Comparison of ENCODE assay signal across 1 cellular context in genomic region chr17:41864837-41865595, GRCh38.
A peak's percentile ranks its signal among the peaks of the same experiment; 100 is the strongest.
TF ChIP-seq lines count a peak whose summit lies in the region.

TSS of gene KLHL11 (minus strand) at chr17:41865423. CDS start at chr17:41865370, 53 bp downstream.

TF ChIP-seq in H1, 55 proteins besides CTCF, POLR2A, EP300 and RAD21:
- TF ChIP-seq RBBP5 (IDR thresholded peaks at IDR 0.05; ENCODE audit: borderline replicate concordance, low read depth, low read length) (peak; percentile 79), USF2 (IDR thresholded peaks at IDR 0.05; ENCODE audit: low read length) (no peak), KDM1A (IDR thresholded peaks at IDR 0.05; ENCODE audit: borderline replicate concordance, low read length) (no peak), GTF2F1 (IDR thresholded peaks at IDR 0.05; ENCODE audit: borderline replicate concordance, low read depth, low read length) (no peak), NRF1 (IDR thresholded peaks at IDR 0.05; ENCODE audit: low read depth, low read length) (peak; percentile 59), SIX5 (IDR thresholded peaks at IDR 0.05; ENCODE audit: low read depth, low read length) (no peak), POLR2AphosphoS5 (IDR thresholded peaks at IDR 0.05; ENCODE audit: low read depth, low read length) (peak; percentile 72; the same call in 1 of the 2 replicates), TAF1 (IDR thresholded peaks at IDR 0.05; ENCODE audit: low read depth, low read length) (peak; percentile 94), ATF2 (IDR thresholded peaks at IDR 0.05; ENCODE audit: low read length) (no peak), CHD2 (IDR thresholded peaks at IDR 0.05; ENCODE audit: low read length) (no peak), CREB1 (IDR thresholded peaks at IDR 0.05) (peak; percentile 79), HDAC2 (IDR thresholded peaks at IDR 0.05; ENCODE audit: borderline replicate concordance in 1 of 2, low read depth in 2 of 2, low read length in 2 of 2) (no peak), SP2 (IDR thresholded peaks at IDR 0.05; ENCODE audit: low read length) (no peak), NANOG (IDR thresholded peaks at IDR 0.05; ENCODE audit: insufficient read depth, low read depth, low read length, poor library complexity, severe bottlenecking) (peak; percentile 14), TCF12 (IDR thresholded peaks at IDR 0.05; ENCODE audit: low read depth, low read length) (no peak), CBX8 (IDR thresholded peaks at IDR 0.05; ENCODE audit: borderline replicate concordance, low read depth, low read length) (no peak), CBX5 (IDR thresholded peaks at IDR 0.05; ENCODE audit: low read depth, low read length) (no peak), FOSL1 (IDR thresholded peaks at IDR 0.05; ENCODE audit: insufficient read depth, low read depth, low read length) (no peak), JUND (IDR thresholded peaks at IDR 0.05; ENCODE audit: low read length) (no peak), KDM5A (IDR thresholded peaks at IDR 0.05; ENCODE audit: low read length) (peak; percentile 43; the same call in 1 of the 2 replicates), RXRA (IDR thresholded peaks at IDR 0.05; ENCODE audit: insufficient read depth, low read depth, low read length) (no peak), EGR1 (IDR thresholded peaks at IDR 0.05; ENCODE audit: borderline replicate concordance, low read depth, low read length) (no peak), ZNF274 (IDR thresholded peaks at IDR 0.05; ENCODE audit: borderline replicate concordance, extremely low read depth, low read length) (no peak), TAF7 (optimal IDR thresholded peaks at IDR 0.05; ENCODE audit: borderline replicate concordance, low read depth, low read length) (peak; percentile 87), SIN3A (conservative IDR thresholded peaks at IDR 0.05 in 1 of 2, IDR thresholded peaks at IDR 0.05 in 1 of 2; ENCODE audit: low read depth in 1 of 2, low read length in 2 of 2) (peak in 1 of 2 experiments; percentile 63; a peak in 1 of 4 replicates), SRF (IDR thresholded peaks at IDR 0.05; ENCODE audit: low read depth, low read length) (no peak), ATF3 (IDR thresholded peaks at IDR 0.05; ENCODE audit: insufficient read depth, low read depth, low read length) (no peak), CHD1 (IDR thresholded peaks at IDR 0.05; ENCODE audit: low read depth, low read length) (no peak), KDM4A (IDR thresholded peaks at IDR 0.05; ENCODE audit: low read depth, low read length, severe bottlenecking) (peak; percentile 83), TEAD4 (IDR thresholded peaks at IDR 0.05; ENCODE audit: low read depth, low read length) (peak; percentile 15; the same call in 1 of the 2 replicates), PHF8 (conservative IDR thresholded peaks at IDR 0.05; ENCODE audit: low read depth, low read length) (peak; percentile 83), MAFK (IDR thresholded peaks at IDR 0.05; ENCODE audit: low read depth, low read length) (no peak), YY1 (IDR thresholded peaks at IDR 0.05; ENCODE audit: low read depth, low read length) (peak; percentile 97), RFX5 (IDR thresholded peaks at IDR 0.05; ENCODE audit: borderline replicate concordance, low read depth, low read length) (no peak), SAP30 (IDR thresholded peaks at IDR 0.05; ENCODE audit: insufficient read depth, insufficient replicate concordance, low read length) (no peak), ASH2L (IDR thresholded peaks at IDR 0.05; ENCODE audit: low read length) (peak; percentile 84), MAX (IDR thresholded peaks at IDR 0.05) (peak; percentile 87), HDAC6 (IDR thresholded peaks at IDR 0.05; ENCODE audit: low read depth, low read length) (no peak), CEBPB (IDR thresholded peaks at IDR 0.05; ENCODE audit: low read depth, low read length) (no peak), POU5F1 (IDR thresholded peaks at IDR 0.05; ENCODE audit: low read depth, low read length) (no peak), E2F6 (IDR thresholded peaks at IDR 0.05) (no peak; the same call in 1 of the 2 replicates), SIRT6 (IDR thresholded peaks at IDR 0.05; ENCODE audit: low read length) (no peak), BCL11A (IDR thresholded peaks at IDR 0.05; ENCODE audit: low read depth in 2 of 2, low read length in 2 of 2) (no peak), TBP (IDR thresholded peaks at IDR 0.05; ENCODE audit: low read depth, low read length) (peak; percentile 88), BRCA1 (IDR thresholded peaks at IDR 0.05; ENCODE audit: low read depth, low read length) (no peak)
